Comparison of ENCODE assay signal across 1 cellular context in genomic region chr4:169337510-169337909, GRCh38.
TF ChIP-seq lines count a peak whose summit lies in the region.

No MANE protein-coding gene starts in this region.

TF ChIP-seq in HepG2, 621 proteins besides CTCF, POLR2A, EP300 and RAD21 (continued from another document):
- TF ChIP-seq ZBTB49 (CRISPR knock-in tag; IDR thresholded peaks at IDR 0.05; ENCODE audit: borderline replicate concordance) = no peak
- TF ChIP-seq ZNF512 (CRISPR knock-in tag; IDR thresholded peaks at IDR 0.05) = no peak
- TF ChIP-seq MATR3 (CRISPR knock-in tag; IDR thresholded peaks at IDR 0.05) = no peak
- TF ChIP-seq ZNF343 (CRISPR knock-in tag; IDR thresholded peaks at IDR 0.05) = no peak
- TF ChIP-seq HMGA1 (CRISPR knock-in tag; conservative IDR thresholded peaks at IDR 0.05) = no peak
